Comparison of ENCODE assay signal across 15 cellular contexts in genomic region chr20:33841439-33841799, GRCh38. TPM values are rescaled to one million over a fixed set of nuclear protein-coding genes. Genes with fewer than 3 reads are reported as not detected.
DNase-seq lines count a peak whose midpoint lies in the region; ATAC-seq and TF ChIP-seq lines count a peak whose summit lies in the region.
"Had no signal": no experiment of that assay in that cellular context is flagged by ENCODE, and none has a peak within 500 bp of the region (broad histone marks: within the 10 kb centered on the region; RNA-seq: fewer than 3 reads in every experiment).

No MANE protein-coding gene starts in this region.

- intact Hi-C loops in activated CD8-positive, alpha-beta T cell treated with anti-CD3 and anti-CD28 coated beads for 36 hours (cut with micrococcal nuclease), result no loop called here
- intact Hi-C loops in mammary epithelial cell (cut with micrococcal nuclease), result no loop called here

- H3K9me3 ChIP-seq in CD8-positive, alpha-beta memory T cell (ENCODE audit: low read length), result no peaks in the 10 kb centered on the region
- H3K9me3 ChIP-seq in WERI-Rb-1 (ENCODE audit: severe bottlenecking) (no peaks in the 10 kb centered on the region), neutrophil (no peaks in the 10 kb centered on the region), mammary epithelial cell (replicated peaks; ENCODE audit: insufficient read depth, low read length) (no peaks in the 10 kb centered on the region)

- peaks cover 2% of the 10 kb centered on the region for H4K20me1 ChIP-seq in mammary epithelial cell (ENCODE audit: insufficient read depth, low read length)

- H3K4me3 ChIP-seq in CD8-positive, alpha-beta memory T cell (ENCODE audit: low read length), result no peak overlapping the region
- H3K4me3 ChIP-seq in WERI-Rb-1 (ENCODE audit: low read depth, low read length) (no peak overlapping the region), neutrophil (ENCODE audit: low read depth in 1 of 2, low read length in 1 of 2) (no peak overlapping the region), mammary epithelial cell (replicated peaks in 1 of 3; ENCODE audit: insufficient read depth in 1 of 3, low read depth in 2 of 3, low read length in 3 of 3) (no peak overlapping the region)
- H3K4me3 ChIP-seq: GM12878, GM23248, K562 had no signal

- BruUV-seq in mammary epithelial cell (replicated peaks; lab: Mats Ljungman, UMichigan), result no TSS peak

- no peak overlapping the region for H2AFZ ChIP-seq in mammary epithelial cell (ENCODE audit: low read depth, low read length)
- H2AFZ ChIP-seq: GM23248 had no signal

- ATAC-seq in activated CD8-positive, alpha-beta T cell treated with anti-CD3 and anti-CD28 coated beads for 36 hours, result no peak
- no peak for ATAC-seq in activated CD8-positive, alpha-beta T cell treated with anti-CD3 and anti-CD28 coated beads, Interleukin-2, amount 10 ng/mL, durations not matched to agents 7 days and 5 days
- ATAC-seq: GM12878, K562, PC-3 had no signal

- 98% methylated on average over 3 of the region's 3 CpGs for WGBS in mammary epithelial cell (ENCODE audit: low coverage, missing lambda C conversion rate)

- peaks cover 69% of the 10 kb centered on the region for H3K4me1 ChIP-seq in CD8-positive, alpha-beta memory T cell (ENCODE audit: insufficient read depth, low read length)
- peaks cover 80 to 82% of the 10 kb centered on the region in 2 experiments for H3K4me1 ChIP-seq in neutrophil (ENCODE audit: control insufficient read depth in 1 of 2, insufficient read depth in 1 of 2, low read depth in 1 of 2, low read length in 1 of 2)
- H3K4me1 ChIP-seq in mammary epithelial cell (ENCODE audit: insufficient read depth, low read length), result peaks cover 35% of the 10 kb centered on the region

- CTCF ChIA-PET in activated CD8-positive, alpha-beta T cell treated with anti-CD3 and anti-CD28 coated beads for 36 hours (lab: Charles Lee), result interaction anchor here (0.9 to 1.5 kb wide), 3 partner anchors 9 to 49 kb away, joined by 3 read pairs; no protein-coding TSS in a partner anchor
- CTCF ChIA-PET in activated CD8-positive, alpha-beta T cell treated with anti-CD3 and anti-CD28 coated beads, Interleukin-2, amount 10 ng/mL, durations not matched to agents 7 days and 5 days (lab: Charles Lee), result interaction anchor here (0.9 to 1.7 kb wide), 5 partner anchors 9 to 73 kb away, joined by 3 to 4 read pairs (median 4); no protein-coding TSS in a partner anchor
- CTCF ChIA-PET in CD8-positive, alpha-beta memory T cell (lab: Charles Lee), result interaction anchor here (1.0 kb wide), 1 partner anchor 10 kb away, joined by 3 read pairs; no protein-coding TSS in a partner anchor
- CTCF ChIA-PET in mammary epithelial cell (lab: Charles Lee; ENCODE audit: low non-redundant PET), result no interaction called here

- peaks cover 98% of the 10 kb centered on the region for H3K79me2 ChIP-seq in mammary epithelial cell (ENCODE audit: insufficient read depth, low read length)

- no peak overlapping the region for H3K9ac ChIP-seq in mammary epithelial cell (ENCODE audit: insufficient read depth, low read length)
- H3K9ac ChIP-seq: GM23248 had no signal

- H3K27ac ChIP-seq in CD8-positive, alpha-beta memory T cell (ENCODE audit: low read depth, low read length), result no peak overlapping the region
- H3K27ac ChIP-seq in WERI-Rb-1 (peak overlapping the region; percentile 47), neutrophil (peak overlapping the region; percentile 73), mammary epithelial cell (ENCODE audit: insufficient read depth, low read depth, low read length) (no peak overlapping the region)
- H3K27ac ChIP-seq: GM23248, HL-60 had no signal

- no peak overlapping the region for H3K4me2 ChIP-seq in mammary epithelial cell (ENCODE audit: insufficient read depth, low read depth, low read length)

- no peak for DNase-seq in activated CD8-positive, alpha-beta T cell treated with anti-CD3 and anti-CD28 coated beads for 36 hours
- no peak for DNase-seq in activated CD8-positive, alpha-beta T cell treated with anti-CD3 and anti-CD28 coated beads, Interleukin-2, amount 10 ng/mL, durations not matched to agents 7 days and 5 days
- no peak for DNase-seq in CD8-positive, alpha-beta memory T cell
- no peak for DNase-seq in WERI-Rb-1
- DNase-seq in activated gamma-delta T cell (lab: John Stamatoyannopoulos, UW), result no peak
- no peak for DNase-seq in NCI-H2196 (lab: John Stamatoyannopoulos, UW; ENCODE audit: unreplicated experiment)
- DNase-seq in mammary epithelial cell, result no peak
- DNase-seq: C1 segment of cervical spinal cord, GM23248, NCI-H1092, PC-3 had no signal

- peaks cover 6% of the 10 kb centered on the region for H3K36me3 Mint-ChIP-seq in activated CD8-positive, alpha-beta T cell treated with anti-CD3 and anti-CD28 coated beads for 36 hours (ENCODE audit: low read depth)
- peaks cover 12% of the 10 kb centered on the region for H3K36me3 Mint-ChIP-seq in activated CD8-positive, alpha-beta T cell treated with anti-CD3 and anti-CD28 coated beads, Interleukin-2, amount 10 ng/mL, durations not matched to agents 7 days and 5 days (ENCODE audit: low read depth)
- H3K36me3 Mint-ChIP-seq in CD8-positive, alpha-beta memory T cell, result peaks cover 0 to 2% (median 2%) of the 10 kb centered on the region in 3 donors

- in situ Hi-C loops in mammary epithelial cell (cut with MboI; ENCODE audit: low sequenced_read_pairs in 2 of 2), result no loop called here

- POLR2A ChIA-PET in activated CD8-positive, alpha-beta T cell treated with anti-CD3 and anti-CD28 coated beads for 36 hours (lab: Charles Lee), result no interaction called here
- POLR2A ChIA-PET in activated CD8-positive, alpha-beta T cell treated with anti-CD3 and anti-CD28 coated beads, Interleukin-2, amount 10 ng/mL, durations not matched to agents 7 days and 5 days (lab: Charles Lee), result interaction anchor here (0.5 to 0.9 kb wide), 2 partner anchors 9 to 350 kb away, joined by 3 to 4 read pairs; no protein-coding TSS in a partner anchor
- POLR2A ChIA-PET in CD8-positive, alpha-beta memory T cell (lab: Charles Lee), result no interaction called here

- no peaks in the 10 kb centered on the region for H3K36me3 ChIP-seq in CD8-positive, alpha-beta memory T cell (ENCODE audit: insufficient read depth, low read length)
- H3K36me3 ChIP-seq in WERI-Rb-1 (no peaks in the 10 kb centered on the region; the same call in none of the 2 replicates), neutrophil (peaks cover 5% of the 10 kb centered on the region), mammary epithelial cell (ENCODE audit: insufficient read depth, low read length) (no peaks in the 10 kb centered on the region)

- TF ChIP-seq CTCF in activated CD8-positive, alpha-beta T cell treated with anti-CD3 and anti-CD28 coated beads for 36 hours (IDR thresholded peaks at IDR 0.05), result no peak
- no peak for TF ChIP-seq CTCF in WERI-Rb-1 (IDR thresholded peaks at IDR 0.05; ENCODE audit: low read depth, low read length)
- no peak for TF ChIP-seq CTCF in neutrophil (IDR thresholded peaks at IDR 0.05)
- no peak for TF ChIP-seq CTCF in mammary epithelial cell (conservative IDR thresholded peaks at IDR 0.05 in 1 of 2, IDR thresholded peaks at IDR 0.05 in 1 of 2; ENCODE audit: extremely low read depth in 1 of 2, insufficient read depth in 1 of 2, low read depth in 1 of 2, low read length in 2 of 2)

- H3K9me3 Mint-ChIP-seq in activated CD8-positive, alpha-beta T cell treated with anti-CD3 and anti-CD28 coated beads for 36 hours, result no peaks in the 10 kb centered on the region
- no peaks in the 10 kb centered on the region for H3K9me3 Mint-ChIP-seq in activated CD8-positive, alpha-beta T cell treated with anti-CD3 and anti-CD28 coated beads, Interleukin-2, amount 10 ng/mL, durations not matched to agents 7 days and 5 days (ENCODE audit: insufficient read depth)
- H3K9me3 Mint-ChIP-seq in CD8-positive, alpha-beta memory T cell, result no peaks in the 10 kb centered on the region

- H3K4me3 Mint-ChIP-seq in activated CD8-positive, alpha-beta T cell treated with anti-CD3 and anti-CD28 coated beads for 36 hours, result no peak overlapping the region
- H3K4me3 Mint-ChIP-seq in activated CD8-positive, alpha-beta T cell treated with anti-CD3 and anti-CD28 coated beads, Interleukin-2, amount 10 ng/mL, durations not matched to agents 7 days and 5 days, result no peak overlapping the region
- no peak overlapping the region for H3K4me3 Mint-ChIP-seq in CD8-positive, alpha-beta memory T cell

- H3K27me3 ChIP-seq in CD8-positive, alpha-beta memory T cell (ENCODE audit: insufficient read depth, low read length, poor library complexity, severe bottlenecking), result no peaks in the 10 kb centered on the region
- H3K27me3 ChIP-seq in WERI-Rb-1 (ENCODE audit: insufficient read depth, low read depth, severe bottlenecking) (no peaks in the 10 kb centered on the region), neutrophil (no peaks in the 10 kb centered on the region), mammary epithelial cell (ENCODE audit: insufficient read depth, low read length) (no peaks in the 10 kb centered on the region)

- dilution Hi-C loops in mammary epithelial cell (cut with HindIII; ENCODE audit: low sequenced_read_pairs), result no loop called here

- H3K4me1 Mint-ChIP-seq in activated CD8-positive, alpha-beta T cell treated with anti-CD3 and anti-CD28 coated beads for 36 hours (ENCODE audit: low read depth), result peaks cover 80% of the 10 kb centered on the region
- H3K4me1 Mint-ChIP-seq in activated CD8-positive, alpha-beta T cell treated with anti-CD3 and anti-CD28 coated beads, Interleukin-2, amount 10 ng/mL, durations not matched to agents 7 days and 5 days (ENCODE audit: low read depth), result peaks cover 84% of the 10 kb centered on the region
- peaks cover 83 to 97% (median 92%) of the 10 kb centered on the region in 3 donors for H3K4me1 Mint-ChIP-seq in CD8-positive, alpha-beta memory T cell

- H3K27ac Mint-ChIP-seq in activated CD8-positive, alpha-beta T cell treated with anti-CD3 and anti-CD28 coated beads for 36 hours, result peak overlapping the region; percentile 6
- no peak overlapping the region for H3K27ac Mint-ChIP-seq in activated CD8-positive, alpha-beta T cell treated with anti-CD3 and anti-CD28 coated beads, Interleukin-2, amount 10 ng/mL, durations not matched to agents 7 days and 5 days
- H3K27ac Mint-ChIP-seq in CD8-positive, alpha-beta memory T cell, result peak overlapping the region in 7 of 8 donors; percentile 1 to 66 (median 19)

- no peaks in the 10 kb centered on the region for H3K27me3 Mint-ChIP-seq in activated CD8-positive, alpha-beta T cell treated with anti-CD3 and anti-CD28 coated beads for 36 hours
- H3K27me3 Mint-ChIP-seq in activated CD8-positive, alpha-beta T cell treated with anti-CD3 and anti-CD28 coated beads, Interleukin-2, amount 10 ng/mL, durations not matched to agents 7 days and 5 days (ENCODE audit: low read depth), result no peaks in the 10 kb centered on the region
- H3K27me3 Mint-ChIP-seq in CD8-positive, alpha-beta memory T cell, result no peaks in the 10 kb centered on the region

RNA-seq across cellular contexts. Expression of gene CHMP4B, which starts 30.3 kb away (rescaled TPM):
- total RNA-seq in activated CD8-positive, alpha-beta T cell treated with anti-CD3 and anti-CD28 coated beads for 36 hours, result 10 to 100 TPM; 82.0 to 82.9 TPM
- total RNA-seq in activated CD8-positive, alpha-beta T cell treated with anti-CD3 and anti-CD28 coated beads, Interleukin-2, amount 10 ng/mL, durations not matched to agents 7 days and 5 days, result 10 to 100 TPM; 86.7 to 93.2 TPM
- total RNA-seq in CD8-positive, alpha-beta memory T cell, result 10 to 100 TPM; 78.3 to 79.9 TPM
- 5.7 TPM for polyA plus RNA-seq in CD8-positive, alpha-beta memory T cell
- 10 to 100 TPM; 24.2 to 72.4 TPM for total RNA-seq in mammary epithelial cell
- 37.7 TPM for polyA plus RNA-seq in mammary epithelial cell
- 31.3 TPM for polyA minus RNA-seq in mammary epithelial cell

Comparison
In these comparisons a context has a peak if more than half of its experiments do, and no peak if none do; other contexts are left out.
1. H3K27ac ChIP-seq: peak in WERI-Rb-1 (single experiment) and neutrophil (single experiment); none in CD8-positive, alpha-beta memory T cell (single experiment) and mammary epithelial cell (single experiment).